Comparison of ENCODE assay signal across 26 cellular contexts in the genomic region with DNA sequence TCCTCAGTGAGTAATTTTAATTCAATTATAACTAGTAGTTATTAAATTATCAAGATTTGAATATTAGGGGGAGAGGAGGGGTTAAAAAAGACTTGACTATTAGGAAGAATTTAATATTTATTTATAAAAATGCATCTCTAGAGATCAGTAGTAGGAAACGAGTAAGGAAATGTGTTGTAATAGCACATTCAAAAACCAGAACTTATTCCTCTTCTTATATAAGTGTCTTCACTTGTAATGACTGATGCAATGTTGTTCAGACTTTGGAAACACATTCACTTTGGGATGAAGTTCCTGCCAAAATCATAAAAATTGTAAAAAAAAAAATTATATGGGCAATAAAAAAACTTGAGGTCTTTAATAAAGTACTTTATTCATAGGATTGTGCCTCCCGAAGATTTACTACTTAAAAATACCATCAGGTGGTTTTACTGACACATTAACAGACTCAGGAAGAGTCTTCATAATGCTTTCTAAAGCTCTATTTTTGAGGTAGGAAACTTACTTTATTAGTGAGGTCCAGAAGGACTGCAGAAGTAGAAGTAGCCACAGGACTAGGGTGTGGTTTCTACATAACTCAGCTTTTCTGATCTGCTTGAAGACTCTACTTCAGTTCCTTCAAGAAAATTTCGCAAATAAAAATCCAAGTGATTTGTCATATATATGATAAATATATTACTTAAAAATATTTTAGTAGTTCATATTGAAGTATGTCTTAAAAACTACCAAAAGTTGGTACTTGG. TPM values are rescaled to one million over a fixed set of nuclear protein-coding genes. Genes with fewer than 3 reads are reported as not detected.
DNase-seq lines count a peak whose midpoint lies in the region; ATAC-seq, FAIRE-seq and TF ChIP-seq lines count a peak whose summit lies in the region.
"Had no signal": no experiment of that assay in that cellular context is flagged by ENCODE, and none has a peak within 500 bp of the region (broad histone marks: within the 10 kb centered on the region; RNA-seq: fewer than 3 reads in every experiment).

No MANE protein-coding gene starts in this region.

- peak overlapping the region; percentile 72 to 91 (median 88) for H3K27ac Mint-ChIP-seq in CD14-positive monocyte
- H3K27ac Mint-ChIP-seq: activated CD8-positive, alpha-beta T cell treated with anti-CD3 and anti-CD28 coated beads for 36 hours; stimulated activated memory B cell treated with anti-CD40 and anti-IgM and Interleukin-4, amounts not matched to agents 10 μg/mL and 1 μg/mL and 100 μg/mL, for 72 hours had no signal

- H3K36me3 Mint-ChIP-seq in CD14-positive monocyte, result peaks cover 11 to 16% of the 10 kb centered on the region in 2 donors
- H3K36me3 Mint-ChIP-seq: stimulated activated memory B cell treated with anti-CD40 and anti-IgM and Interleukin-4, amounts not matched to agents 10 μg/mL and 1 μg/mL and 100 μg/mL, for 72 hours had no signal

- no peak overlapping the region for H3K27ac ChIP-seq in kidney (ENCODE audit: low read depth in 2 of 2, low read length in 2 of 2)
- no peak overlapping the region for H3K27ac ChIP-seq in osteoblast (ENCODE audit: low read depth, low read length)
- H3K27ac ChIP-seq: prostate gland had no signal

- H3K27me3 Mint-ChIP-seq in CD14-positive monocyte (ENCODE audit: low read depth in 3 of 3), result peaks cover 2% of the 10 kb centered on the region in 3 donors
- H3K27me3 Mint-ChIP-seq: activated CD8-positive, alpha-beta T cell treated with anti-CD3 and anti-CD28 coated beads for 36 hours had no signal

- H3K9me3 Mint-ChIP-seq in CD14-positive monocyte, result peaks cover 3 to 22% (median 12%) of the 10 kb centered on the region in 7 donors

- H3K9ac ChIP-seq in kidney (ENCODE audit: low read length in 2 of 2), result no peak overlapping the region

- no peaks in the 10 kb centered on the region for H3K36me3 ChIP-seq in kidney (ENCODE audit: control insufficient read depth in 1 of 2, insufficient read depth in 2 of 2, low read length in 2 of 2)
- no peaks in the 10 kb centered on the region for H3K36me3 ChIP-seq in osteoblast (ENCODE audit: insufficient read depth, low read length)
- H3K36me3 ChIP-seq: prostate gland had no signal

- no peaks in the 10 kb centered on the region for H3K79me2 ChIP-seq in osteoblast (ENCODE audit: insufficient read depth, low read length)

- peaks cover 2 to 6% of the 10 kb centered on the region in 2 donors for H3K9me3 ChIP-seq in kidney (ENCODE audit: control insufficient read depth in 1 of 2, low read length in 2 of 2)
- H3K9me3 ChIP-seq in osteoblast (ENCODE audit: low read depth, low read length), result peaks cover 3% of the 10 kb centered on the region
- H3K9me3 ChIP-seq: prostate gland had no signal

- H3K4me1 Mint-ChIP-seq in CD14-positive monocyte, result peaks cover 31% of the 10 kb centered on the region
- H3K4me1 Mint-ChIP-seq: stimulated activated memory B cell treated with anti-CD40 and anti-IgM and Interleukin-4, amounts not matched to agents 10 μg/mL and 1 μg/mL and 100 μg/mL, for 72 hours had no signal

- FAIRE-seq in kidney (lab: Jason Lieb, UNC), result peak; percentile 53
- FAIRE-seq in GM19239 (lab: Jason Lieb, UNC), result no peak
- FAIRE-seq: bronchial epithelial cell, GM12891, keratinocyte had no signal

- TF ChIP-seq CTCF in CD14-positive monocyte (IDR thresholded peaks at IDR 0.05) (no peak), kidney (IDR thresholded peaks at IDR 0.05; ENCODE audit: borderline replicate concordance, extremely low read depth, insufficient read depth) (no peak), osteoblast (IDR thresholded peaks at IDR 0.05; ENCODE audit: extremely low read depth, low read depth, low read length) (no peak)

- no peaks in the 10 kb centered on the region for H4K20me1 ChIP-seq in osteoblast (ENCODE audit: insufficient read depth, low read length)

- H3K4me3 Mint-ChIP-seq in CD14-positive monocyte, result peak overlapping the region in 1 of 2 donors; percentile 57
- H3K4me3 Mint-ChIP-seq: activated CD8-positive, alpha-beta T cell treated with anti-CD3 and anti-CD28 coated beads for 36 hours; stimulated activated memory B cell treated with anti-CD40 and anti-IgM and Interleukin-4, amounts not matched to agents 10 μg/mL and 1 μg/mL and 100 μg/mL, for 72 hours had no signal

- no peaks in the 10 kb centered on the region for H3K4me1 ChIP-seq in kidney (ENCODE audit: control insufficient read depth in 1 of 2, insufficient read depth in 1 of 2, low read depth in 1 of 2, low read length in 2 of 2)
- no peaks in the 10 kb centered on the region for H3K4me1 ChIP-seq in osteoblast (ENCODE audit: insufficient read depth, low read length)
- H3K4me1 ChIP-seq: prostate gland had no signal

- no peaks in the 10 kb centered on the region for H3K27me3 ChIP-seq in osteoblast (ENCODE audit: insufficient read depth, low read length)

- intact Hi-C loops in CD14-positive monocyte (cut with micrococcal nuclease) (no loop called here), kidney (cut with DNase I) (no loop called here)

- H2AFZ ChIP-seq in osteoblast (ENCODE audit: low read length), result no peak overlapping the region

- ATAC-seq in HG02678 (IDR thresholded peaks at IDR 0.05; ENCODE audit: unreplicated experiment), result peak; percentile 66
- ATAC-seq: activated CD4-positive, CD25-positive, alpha-beta regulatory T cell treated with anti-CD3 and anti-CD28 coated beads, Interleukin-2, amount 50 U/mL, for 24 hours; activated CD8-positive, alpha-beta T cell treated with anti-CD3 and anti-CD28 coated beads for 36 hours; stimulated activated memory B cell treated with anti-CD40 and anti-IgM and Interleukin-4, amounts not matched to agents 10 μg/mL and 1 μg/mL and 100 μg/mL, for 72 hours had no signal

- no peak overlapping the region for H3K4me3 ChIP-seq in kidney (ENCODE audit: low read length in 2 of 2)
- H3K4me3 ChIP-seq in osteoblast (ENCODE audit: insufficient read depth, low read length), result no peak overlapping the region
- H3K4me3 ChIP-seq: prostate gland, skin epidermis had no signal

- no peak overlapping the region for H3K4me2 ChIP-seq in osteoblast (ENCODE audit: insufficient read depth, low read length)

- DNase-seq in CD14-positive monocyte (ENCODE audit: low spot score) (no peak), SKM-1 (lab: John Stamatoyannopoulos, UW; ENCODE audit: unreplicated experiment) (peak; percentile 40), kidney (no peak), cortex of kidney (lab: John Stamatoyannopoulos, UW) (no peak), osteoblast (ENCODE audit: insufficient read length, low spot score, missing footprints) (no peak), GM19239 (ENCODE audit: insufficient read length, low spot score) (no peak), putamen (ENCODE audit: low spot score) (no peak)
- DNase-seq: activated CD8-positive, alpha-beta T cell treated with anti-CD3 and anti-CD28 coated beads for 36 hours; activated naive CD4-positive, alpha-beta T cell; activated T-cell treated with anti-CD3 and anti-CD28 coated beads, Interleukin-2, amount 50 U/mL, for 1 hour; amniotic stem cell; erythroblast; NK-92 treated with Interleukin-12 subunit alpha and Interleukin-12 subunit beta, amount 100 ng/mL, for 24 hours; stimulated activated CD4-positive, alpha-beta T cell treated with anti-CD3 and anti-CD28 coated beads, Interleukin-2, amount 100 ng/mL, for 24 hours; T-helper 9 cell had no signal

RNA-seq across cellular contexts. Expression of a gene that starts 59.8 kb away (rescaled TPM):
- 1 to 10 TPM; 6.3 to 7.0 TPM for polyA plus RNA-seq in CD14-positive monocyte
- 2.1 TPM for total RNA-seq in kidney
- 0.34 TPM for polyA plus RNA-seq in kidney (ENCODE audit: insufficient read depth, low read depth, low replicate concordance)
- 1.8 and 2.7 TPM in 2 replicates for total RNA-seq in osteoblast
- total RNA-seq: activated CD8-positive, alpha-beta T cell treated with anti-CD3 and anti-CD28 coated beads for 36 hours; bronchial epithelial cell; lung microvascular endothelial cell; NCI-H460; RPMI7951 had no signal
